ENCODE assay signal across 13 cellular contexts in genomic region chr7:6536899-6537298, GRCh38. TPM values are rescaled to one million over a fixed set of nuclear protein-coding genes. Genes with fewer than 3 reads are reported as not detected.
DNase-seq lines count a peak whose midpoint lies in the region; ATAC-seq, FAIRE-seq and TF ChIP-seq lines count a peak whose summit lies in the region.
"Had no signal": no experiment of that assay in that cellular context is flagged by ENCODE, and none has a peak within 500 bp of the region (broad histone marks: within the 10 kb centered on the region; RNA-seq: fewer than 3 reads in every experiment).

No MANE protein-coding gene starts in this region.

- no peak overlapping the region for H3K4me3 Mint-ChIP-seq in CD8-positive, alpha-beta T cell
- H3K4me3 Mint-ChIP-seq in astrocyte (ENCODE audit: unreplicated experiment) = no peak overlapping the region
- H3K4me3 Mint-ChIP-seq: activated T-cell treated with anti-CD3 and anti-CD28 coated beads, Interleukin-2, amount 50 U/mL, for 4 hours had no signal

- WGBS in mesodermal cell (ENCODE audit: insufficient coverage in 2 of 2), 2 experiments = 2 to 25% methylated on average over 7 to 10 of the region's 14 CpGs

- no peaks in the 10 kb centered on the region for H3K36me3 ChIP-seq in CD8-positive, alpha-beta T cell (ENCODE audit: insufficient read depth, low read length)
- H3K36me3 ChIP-seq in astrocyte (ENCODE audit: insufficient read depth, low read length) (no peaks in the 10 kb centered on the region), mesodermal cell (ENCODE audit: control insufficient read depth, insufficient read depth, low read length) (no peaks in the 10 kb centered on the region), Karpas-422 (ENCODE audit: insufficient read depth, low read length) (no peaks in the 10 kb centered on the region)
- H3K36me3 ChIP-seq: lower lobe of right lung had no signal

- H3K9me3 ChIP-seq in CD8-positive, alpha-beta T cell (ENCODE audit: low read length) = no peaks in the 10 kb centered on the region
- H3K9me3 ChIP-seq in astrocyte (ENCODE audit: insufficient read depth, low read depth, low read length) = no peaks in the 10 kb centered on the region
- H3K9me3 ChIP-seq in mesodermal cell (ENCODE audit: control insufficient read depth, low read length) = no peaks in the 10 kb centered on the region
- no peaks in the 10 kb centered on the region for H3K9me3 ChIP-seq in Karpas-422 (ENCODE audit: low read length)
- H3K9me3 ChIP-seq: lower lobe of right lung had no signal

- no peaks in the 10 kb centered on the region for H3K79me2 ChIP-seq in astrocyte (ENCODE audit: insufficient read depth, low read length)
- H3K79me2 ChIP-seq in Karpas-422 (ENCODE audit: low read length) = no peaks in the 10 kb centered on the region

- H3K27ac ChIP-seq in CD8-positive, alpha-beta T cell (ENCODE audit: low read depth, low read length) = no peak overlapping the region
- H3K27ac ChIP-seq in astrocyte (ENCODE audit: low read depth, low read length) = no peak overlapping the region
- H3K27ac ChIP-seq in mesodermal cell (ENCODE audit: low read depth, low read length, severe bottlenecking) = no peak overlapping the region
- no peak overlapping the region for H3K27ac ChIP-seq in Karpas-422 (ENCODE audit: low read length)
- H3K27ac ChIP-seq: lower lobe of right lung had no signal

- peaks cover 26% of the 10 kb centered on the region for H3K27me3 Mint-ChIP-seq in CD8-positive, alpha-beta T cell (ENCODE audit: low read depth)
- H3K27me3 Mint-ChIP-seq in astrocyte (ENCODE audit: low read depth, unreplicated experiment) = peaks cover 53% of the 10 kb centered on the region

- no peak overlapping the region for H3K9ac ChIP-seq in astrocyte (ENCODE audit: low read length)
- no peak overlapping the region for H3K9ac ChIP-seq in Karpas-422 (ENCODE audit: low read length)

- POLR2A ChIA-PET in CD8-positive, alpha-beta T cell (lab: Charles Lee) = no interaction called here

- CTCF ChIA-PET in CD8-positive, alpha-beta T cell (lab: Charles Lee) = interaction anchor here (1.0 to 1.4 kb wide), 3 partner anchors 21 to 54 kb away, joined by 3 to 4 read pairs (median 3); partner anchors contain the start of gene INTS15

- H3K4me1 Mint-ChIP-seq in CD8-positive, alpha-beta T cell (ENCODE audit: low read depth) = peaks cover 7% of the 10 kb centered on the region
- H3K4me1 Mint-ChIP-seq in astrocyte (ENCODE audit: low read depth, unreplicated experiment) = no peaks in the 10 kb centered on the region

- H3K36me3 Mint-ChIP-seq in CD8-positive, alpha-beta T cell = no peaks in the 10 kb centered on the region
- peaks cover 1% of the 10 kb centered on the region for H3K36me3 Mint-ChIP-seq in astrocyte (ENCODE audit: low read depth, unreplicated experiment)

- H2AFZ ChIP-seq in astrocyte (ENCODE audit: low read depth, low read length) = no peak overlapping the region
- H2AFZ ChIP-seq in Karpas-422 (ENCODE audit: low read length) = no peak overlapping the region

- peak overlapping the region; percentile 76 for H3K4me2 ChIP-seq in astrocyte (ENCODE audit: low read length)
- H3K4me2 ChIP-seq in Karpas-422 (ENCODE audit: low read depth, low read length, poor library complexity, severe bottlenecking) = no peak overlapping the region

- H3K27ac Mint-ChIP-seq in CD8-positive, alpha-beta T cell = no peak overlapping the region
- H3K27ac Mint-ChIP-seq in astrocyte (ENCODE audit: unreplicated experiment) = no peak overlapping the region

- DNase-seq in CD8-positive, alpha-beta T cell = no peak
- DNase-seq in NCI-H1105 (lab: John Stamatoyannopoulos, UW) (peak; percentile 67), astrocyte (ENCODE audit: low read depth) (no peak), Karpas-422 (no peak)
- DNase-seq in stimulated activated CD4-positive, alpha-beta T cell treated with anti-CD3 and anti-CD28 coated beads, Interleukin-12 subunit alpha, Interleukin-12 subunit beta, amount 100 ng/mL, for 4 hours = no peak
- no peak for DNase-seq in NK-92 treated with Interleukin-12 subunit alpha and Interleukin-12 subunit beta, amount 100 ng/mL, for 24 hours (lab: John Stamatoyannopoulos, UW)
- DNase-seq: activated T-cell treated with anti-CD3 and anti-CD28 coated beads, Interleukin-2, amount 50 U/mL, for 4 hours; DMS153; lower lobe of right lung; T-helper 1 cell had no signal

- no peak overlapping the region for H3K4me3 ChIP-seq in CD8-positive, alpha-beta T cell (ENCODE audit: low read depth, low read length)
- H3K4me3 ChIP-seq in astrocyte (ENCODE audit: insufficient read depth, low read depth, low read length) = no peak overlapping the region
- H3K4me3 ChIP-seq in mesodermal cell (ENCODE audit: extremely low read depth, insufficient read depth, low read length, poor library complexity, severe bottlenecking) = peak overlapping the region; percentile 42
- H3K4me3 ChIP-seq in Karpas-422 (ENCODE audit: low read length) = no peak overlapping the region

- peak; percentile 23 for ATAC-seq in CD8-positive, alpha-beta T cell
- ATAC-seq in HG03159 (IDR thresholded peaks at IDR 0.05; ENCODE audit: unreplicated experiment) = no peak

- intact Hi-C loops in CD8-positive, alpha-beta T cell (cut with DNase I, micrococcal nuclease) = no loop called here

- H3K4me1 ChIP-seq in CD8-positive, alpha-beta T cell (ENCODE audit: insufficient read depth, low read length) = peaks cover 6% of the 10 kb centered on the region
- H3K4me1 ChIP-seq in astrocyte (ENCODE audit: insufficient read depth, low read length) = no peaks in the 10 kb centered on the region
- no peaks in the 10 kb centered on the region for H3K4me1 ChIP-seq in mesodermal cell (ENCODE audit: control insufficient read depth, insufficient read depth, low read length, poor library complexity, severe bottlenecking)
- peaks cover 9% of the 10 kb centered on the region for H3K4me1 ChIP-seq in Karpas-422 (ENCODE audit: low read length)

- H4K20me1 ChIP-seq in astrocyte (ENCODE audit: insufficient read depth, low read length) (no peaks in the 10 kb centered on the region), Karpas-422 (ENCODE audit: insufficient read depth, low read depth, low read length) (no peaks in the 10 kb centered on the region)

- no peak for TF ChIP-seq CTCF in CD8-positive, alpha-beta T cell (IDR thresholded peaks at IDR 0.05)
- no peak for TF ChIP-seq CTCF in astrocyte (IDR thresholded peaks at IDR 0.05; ENCODE audit: insufficient read depth, low read depth, low read length)

- no peaks in the 10 kb centered on the region for H3K9me3 Mint-ChIP-seq in CD8-positive, alpha-beta T cell
- H3K9me3 Mint-ChIP-seq in astrocyte (ENCODE audit: unreplicated experiment) = no peaks in the 10 kb centered on the region
- H3K9me3 Mint-ChIP-seq: activated T-cell treated with anti-CD3 and anti-CD28 coated beads, Interleukin-2, amount 50 U/mL, for 4 hours had no signal

- no peaks in the 10 kb centered on the region for H3K9me2 ChIP-seq in Karpas-422 (replicated peaks; ENCODE audit: insufficient read depth, low read length)

- peaks cover 5% of the 10 kb centered on the region for H3K27me3 ChIP-seq in CD8-positive, alpha-beta T cell (ENCODE audit: insufficient read depth, low read length)
- peaks cover 33% of the 10 kb centered on the region for H3K27me3 ChIP-seq in astrocyte (ENCODE audit: insufficient read depth, low read length)
- H3K27me3 ChIP-seq in Karpas-422 (ENCODE audit: low read length) = no peaks in the 10 kb centered on the region

- no peak for FAIRE-seq in astrocyte (lab: Jason Lieb, UNC)

RNA-seq across cellular contexts. Expression of gene GRID2IP, which starts 14.4 kb away (rescaled TPM):
- total RNA-seq in CD8-positive, alpha-beta T cell = under 1 TPM; 0.25 to 0.33 TPM
- total RNA-seq in astrocyte = 0.07 and 0.09 TPM in 2 replicates
- polyA plus RNA-seq in mesodermal cell (2013, experiment 1 of 2) = 0.52 TPM
- polyA plus RNA-seq in mesodermal cell (2013, experiment 2 of 2) = 0.40 TPM
- total RNA-seq in Karpas-422 (2014; rRNA removed; shearing (Covaris generic); ENCODE audit: low replicate concordance) = not detected in 2 replicates
- total RNA-seq: subcutaneous adipose tissue had no signal

RNA-seq across cellular contexts. Expression of gene ZDHHC4, which starts 40.4 kb away (rescaled TPM):
- total RNA-seq in CD8-positive, alpha-beta T cell = 10 to 100 TPM; 35.6 to 37.0 TPM
- 33.2 and 36.0 TPM in 2 replicates for total RNA-seq in astrocyte
- 46.9 TPM for polyA plus RNA-seq in mesodermal cell (2013, experiment 1 of 2)
- 44.1 TPM for polyA plus RNA-seq in mesodermal cell (2013, experiment 2 of 2)
- total RNA-seq in Karpas-422 (2014; rRNA removed; shearing (Covaris generic); ENCODE audit: low replicate concordance) = 48.4 and 66.1 TPM in 2 replicates

RNA-seq across cellular contexts. Expression of gene INTS15, which starts 52.9 kb away (rescaled TPM):
- total RNA-seq in CD8-positive, alpha-beta T cell = 10 to 100 TPM; 48.8 to 52.3 TPM
- total RNA-seq in astrocyte = 18.6 and 20.9 TPM in 2 replicates
- 24.8 TPM for polyA plus RNA-seq in mesodermal cell (2013, experiment 1 of 2)
- polyA plus RNA-seq in mesodermal cell (2013, experiment 2 of 2) = 20.6 TPM
- total RNA-seq in Karpas-422 (2014; rRNA removed; shearing (Covaris generic); ENCODE audit: low replicate concordance) = 14.0 and 35.2 TPM in 2 replicates

RNA-seq across cellular contexts. Expression of gene KDELR2, which starts 52.9 kb away (rescaled TPM):
- 10 to 100 TPM; 25.9 to 29.0 TPM for total RNA-seq in CD8-positive, alpha-beta T cell
- 336 and 362 TPM in 2 replicates for total RNA-seq in astrocyte
- polyA plus RNA-seq in mesodermal cell (2013, experiment 1 of 2) = 219 TPM
- 199 TPM for polyA plus RNA-seq in mesodermal cell (2013, experiment 2 of 2)
- 27.3 and 82.4 TPM in 2 replicates for total RNA-seq in Karpas-422 (2014; rRNA removed; shearing (Covaris generic); ENCODE audit: low replicate concordance)
